In genomic region chr21:45308211-45309068, GRCh38 we compare ENCODE assay signal across 1 cellular context.
A peak's percentile ranks its signal among the peaks of the same experiment; 100 is the strongest.
TF ChIP-seq lines count a peak whose summit lies in the region.

No MANE protein-coding gene starts in this region.

TF ChIP-seq in HepG2, 621 proteins besides CTCF, POLR2A, EP300 and RAD21 (continued from another document and continues in another):
- TF ChIP-seq HIC2 (CRISPR knock-in tag; IDR thresholded peaks at IDR 0.05; ENCODE audit: low read depth) (peak; percentile 97), ATM (IDR thresholded peaks at IDR 0.05; ENCODE audit: borderline replicate concordance) (no peak), ADNP (CRISPR knock-in tag; IDR thresholded peaks at IDR 0.05) (no peak), ZNF790 (CRISPR knock-in tag; IDR thresholded peaks at IDR 0.05; ENCODE audit: borderline replicate concordance) (peak; percentile 26; the same call in 1 of the 2 replicates), REST (IDR thresholded peaks at IDR 0.05; ENCODE audit: borderline replicate concordance in 1 of 2, low read depth in 1 of 2, low read length in 2 of 2) (peak in 1 of 2 experiments; percentile 26; a peak in 1 of 4 replicates), FOXJ3 (CRISPR knock-in tag; IDR thresholded peaks at IDR 0.05; ENCODE audit: borderline replicate concordance) (peak; percentile 83; the same call in 1 of the 2 replicates), MBD4 (IDR thresholded peaks at IDR 0.05; ENCODE audit: borderline replicate concordance, low read length) (no peak), CEBPG (CRISPR knock-in tag; IDR thresholded peaks at IDR 0.05) (peak; percentile 95), ZNF33B (CRISPR knock-in tag; IDR thresholded peaks at IDR 0.05) (no peak), HINFP (CRISPR knock-in tag; IDR thresholded peaks at IDR 0.05; ENCODE audit: low read depth) (peak; percentile 60; the same call in 1 of the 2 replicates), DR1 (CRISPR knock-in tag; IDR thresholded peaks at IDR 0.05) (peak; percentile 61; the same call in 1 of the 2 replicates), FOXP4 (CRISPR knock-in tag; IDR thresholded peaks at IDR 0.05) (peak; percentile 88), PHF5A (CRISPR knock-in tag; IDR thresholded peaks at IDR 0.05; ENCODE audit: low read depth, unreplicated experiment) (no peak), MLX (CRISPR knock-in tag; IDR thresholded peaks at IDR 0.05) (no peak), ZNF331 (CRISPR knock-in tag; IDR thresholded peaks at IDR 0.05) (peak; percentile 88), CCDC6 (CRISPR knock-in tag; IDR thresholded peaks at IDR 0.05) (no peak), TIGD3 (CRISPR knock-in tag; IDR thresholded peaks at IDR 0.05; ENCODE audit: borderline replicate concordance) (no peak), PTBP1 (IDR thresholded peaks at IDR 0.05; ENCODE audit: low read depth, low read length, poor library complexity, severe bottlenecking) (peak; percentile 82), ZBTB46 (CRISPR knock-in tag; IDR thresholded peaks at IDR 0.05; ENCODE audit: borderline replicate concordance) (no peak), ZNF746 (CRISPR knock-in tag; IDR thresholded peaks at IDR 0.05) (peak; percentile 49; the same call in 1 of the 2 replicates), ZNF256 (CRISPR knock-in tag; conservative IDR thresholded peaks at IDR 0.05) (no peak), YEATS2 (CRISPR knock-in tag; IDR thresholded peaks at IDR 0.05; ENCODE audit: borderline replicate concordance) (peak; percentile 58; the same call in 1 of the 2 replicates), GATAD2A (CRISPR knock-in tag; IDR thresholded peaks at IDR 0.05) (peak; percentile 97), POGK (CRISPR knock-in tag; conservative IDR thresholded peaks at IDR 0.05) (peak; percentile 58; the same call in 1 of the 2 replicates), ZNF30 (CRISPR knock-in tag; IDR thresholded peaks at IDR 0.05) (no peak; the same call in 1 of the 2 replicates), ISL2 (CRISPR knock-in tag; IDR thresholded peaks at IDR 0.05) (peak; percentile 56), MAX (IDR thresholded peaks at IDR 0.05) (peak; percentile 71; the same call in 1 of the 2 replicates), FOXK2 (IDR thresholded peaks at IDR 0.05) (peak; percentile 61; the same call in 1 of the 2 replicates), ZNF430 (CRISPR knock-in tag; IDR thresholded peaks at IDR 0.05) (peak; percentile 63; the same call in 1 of the 2 replicates), PAF1 (CRISPR knock-in tag; IDR thresholded peaks at IDR 0.05) (no peak), HNRNPLL (IDR thresholded peaks at IDR 0.05; ENCODE audit: low read depth, low read length, poor library complexity, severe bottlenecking) (peak; percentile 64), JARID2 (CRISPR knock-in tag; IDR thresholded peaks at IDR 0.05; ENCODE audit: insufficient replicate concordance) (no peak), TBX2 (CRISPR knock-in tag; IDR thresholded peaks at IDR 0.05; ENCODE audit: borderline replicate concordance) (peak; percentile 78), MTA1 (CRISPR knock-in tag; IDR thresholded peaks at IDR 0.05; ENCODE audit: borderline replicate concordance) (peak; percentile 97), MBNL3 (CRISPR knock-in tag; conservative IDR thresholded peaks at IDR 0.05) (no peak), ZNF619 (CRISPR knock-in tag; IDR thresholded peaks at IDR 0.05) (no peak)
- TF ChIP-seq, protein P1, sequence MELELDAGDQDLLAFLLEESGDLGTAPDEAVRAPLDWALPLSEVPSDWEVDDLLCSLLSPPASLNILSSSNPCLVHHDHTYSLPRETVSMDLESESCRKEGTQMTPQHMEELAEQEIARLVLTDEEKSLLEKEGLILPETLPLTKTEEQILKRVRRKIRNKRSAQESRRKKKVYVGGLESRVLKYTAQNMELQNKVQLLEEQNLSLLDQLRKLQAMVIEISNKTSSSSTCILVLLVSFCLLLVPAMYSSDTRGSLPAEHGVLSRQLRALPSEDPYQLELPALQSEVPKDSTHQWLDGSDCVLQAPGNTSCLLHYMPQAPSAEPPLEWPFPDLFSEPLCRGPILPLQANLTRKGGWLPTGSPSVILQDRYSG (CRISPR knock-in tag; IDR thresholded peaks at IDR 0.05), result no peak
- TF ChIP-seq, protein P2, sequence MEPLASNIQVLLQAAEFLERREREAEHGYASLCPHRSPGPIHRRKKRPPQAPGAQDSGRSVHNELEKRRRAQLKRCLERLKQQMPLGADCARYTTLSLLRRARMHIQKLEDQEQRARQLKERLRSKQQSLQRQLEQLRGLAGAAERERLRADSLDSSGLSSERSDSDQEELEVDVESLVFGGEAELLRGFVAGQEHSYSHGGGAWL (CRISPR knock-in tag; IDR thresholded peaks at IDR 0.05), result peak; percentile 35; the same call in 1 of the 2 replicates
- TF ChIP-seq, protein P3, sequence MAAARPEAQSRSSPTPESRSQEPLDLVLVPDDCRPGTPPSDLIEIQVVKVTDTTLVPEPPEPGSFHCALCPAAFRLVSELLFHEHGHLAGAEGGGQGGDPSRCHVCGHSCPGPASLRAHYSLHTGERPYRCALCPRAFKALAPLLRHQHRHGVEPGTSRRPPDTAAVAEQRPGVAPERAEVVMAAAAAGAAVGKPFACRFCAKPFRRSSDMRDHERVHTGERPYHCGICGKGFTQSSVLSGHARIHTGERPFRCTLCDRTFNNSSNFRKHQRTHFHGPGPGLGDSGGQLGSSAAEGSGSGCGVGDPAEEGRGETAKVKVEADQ (CRISPR knock-in tag; IDR thresholded peaks at IDR 0.05; ENCODE audit: borderline replicate concordance), result peak; percentile 55; the same call in 1 of the 2 replicates
